ENCODE assay signal across 8 cellular contexts in the genomic region with DNA sequence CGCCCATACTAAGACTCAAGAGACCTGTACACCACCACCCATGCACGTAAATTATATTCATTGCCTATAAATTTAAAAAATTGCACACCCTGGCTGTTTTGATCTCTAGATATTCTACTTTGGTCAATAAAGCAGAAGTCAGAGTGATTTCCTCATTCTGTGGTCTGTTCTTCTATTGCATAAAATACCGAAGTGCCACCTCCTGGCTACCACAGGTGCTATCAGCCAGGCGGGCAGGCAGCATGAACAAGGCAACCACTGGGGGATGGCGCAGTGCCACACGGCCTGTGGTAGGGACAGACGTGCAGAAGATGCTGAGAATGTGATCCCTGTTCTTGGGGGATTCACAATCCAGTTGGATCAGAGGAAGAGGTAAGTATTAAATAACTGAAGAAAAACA.
DNase-seq lines count a peak whose midpoint lies in the region; ATAC-seq, FAIRE-seq and TF ChIP-seq lines count a peak whose summit lies in the region.

No MANE protein-coding gene starts in this region.

- peaks cover 8% of the 10 kb centered on the region for H3K4me1 Mint-ChIP-seq in Calu3 (ENCODE audit: low read depth, unreplicated experiment)
- H3K4me1 Mint-ChIP-seq in glutamatergic neuron (ENCODE audit: low read depth, unreplicated experiment) = no peaks in the 10 kb centered on the region

- peak; percentile 42 for FAIRE-seq in RCC 7860 (lab: Jason Lieb, UNC)

- H3K9me3 ChIP-seq in right cardiac atrium (ENCODE audit: control insufficient read depth, low read length) = no peaks in the 10 kb centered on the region

- no peaks in the 10 kb centered on the region for H3K36me3 Mint-ChIP-seq in Calu3 (ENCODE audit: insufficient read depth, unreplicated experiment)
- H3K36me3 Mint-ChIP-seq in glutamatergic neuron (ENCODE audit: unreplicated experiment) = no peaks in the 10 kb centered on the region

- CTCF ChIA-PET in Calu3 (lab: Charles Lee) = no interaction called here

- H3K4me1 ChIP-seq in right cardiac atrium (ENCODE audit: control insufficient read depth, insufficient read depth, low read length) = no peaks in the 10 kb centered on the region

- H3K27ac Mint-ChIP-seq in Calu3 (ENCODE audit: unreplicated experiment) = no peak overlapping the region
- no peak overlapping the region for H3K27ac Mint-ChIP-seq in glutamatergic neuron (ENCODE audit: unreplicated experiment)

- no peak overlapping the region for H3K4me3 ChIP-seq in H7 (ENCODE audit: insufficient read depth, low read depth, low read length)
- no peak overlapping the region for H3K4me3 ChIP-seq in right cardiac atrium (ENCODE audit: low read length)

- no TSS peak for BruUV-seq in Calu3 (replicated peaks; lab: Mats Ljungman, UMichigan)

- whole genome bisulfite sequencing in right cardiac atrium = 67% methylated on average over 7 of the region's 7 CpGs

- H3K36me3 ChIP-seq in H7 (replicated peaks; ENCODE audit: control insufficient read depth, insufficient read depth, low read length) = no peaks in the 10 kb centered on the region

- DNase-seq in Calu3 = peak; percentile 78
- DNase-seq in H7 = peak; percentile 22
- DNase-seq in RCC 7860 (ENCODE audit: low spot score) = peak; percentile 52
- peak; percentile 67 to 75 for DNase-seq in activated T-cell treated with anti-CD3 and anti-CD28 coated beads, Interleukin-2, amount 50 U/mL, for 48 hours
- DNase-seq in right cardiac atrium = peak in 2 of 3 donors; percentile 73 to 75
- DNase-seq in stimulated activated CD8-positive, alpha-beta memory T cell treated with anti-CD3 and anti-CD28 coated beads, Interleukin-15, amount 100 ng/mL, for 24 hours (ENCODE audit: low read depth) = peak; percentile 6
- DNase-seq in glutamatergic neuron = no peak

- H3K27me3 ChIP-seq in H7 (ENCODE audit: control insufficient read depth, insufficient read depth, low read length) (no peaks in the 10 kb centered on the region), right cardiac atrium (ENCODE audit: control insufficient read depth, insufficient read depth) (no peaks in the 10 kb centered on the region)

- TF ChIP-seq CTCF in Calu3 (IDR thresholded peaks at IDR 0.05; ENCODE audit: unreplicated experiment) = peak; percentile 52
- TF ChIP-seq CTCF in glutamatergic neuron (IDR thresholded peaks at IDR 0.05; ENCODE audit: partially characterized antibody, unreplicated experiment) = no peak

- H3K27me3 Mint-ChIP-seq in Calu3 (ENCODE audit: unreplicated experiment) = no peaks in the 10 kb centered on the region
- H3K27me3 Mint-ChIP-seq in glutamatergic neuron (ENCODE audit: unreplicated experiment) = no peaks in the 10 kb centered on the region

- H3K4me3 Mint-ChIP-seq in Calu3 (ENCODE audit: low read depth, unreplicated experiment) (no peak overlapping the region), glutamatergic neuron (ENCODE audit: unreplicated experiment) (no peak overlapping the region)

- no peaks in the 10 kb centered on the region for H3K9me3 Mint-ChIP-seq in Calu3 (ENCODE audit: low read depth, unreplicated experiment)
- H3K9me3 Mint-ChIP-seq in glutamatergic neuron (ENCODE audit: unreplicated experiment) = peaks cover 2% of the 10 kb centered on the region

- ATAC-seq in right cardiac atrium (peak; percentile 41 to 51), GM18858 (IDR thresholded peaks at IDR 0.05; ENCODE audit: unreplicated experiment) (no peak)

- no peak overlapping the region for H3K27ac ChIP-seq in right cardiac atrium (ENCODE audit: low read length)

- intact Hi-C loops in Calu3 (cut with micrococcal nuclease; ENCODE audit: unreplicated experiment) (loop anchor here (2.0 kb wide), 1 partner anchor 146 kb away; no protein-coding TSS in a partner anchor), right cardiac atrium (cut with DNase I) (no loop called here)
